ENCODE assay signal across 11 cellular contexts in genomic region chr12:68772714-68773113, GRCh38. TPM values are rescaled to one million over a fixed set of nuclear protein-coding genes. Genes with fewer than 3 reads are reported as not detected.
DNase-seq lines count a peak whose midpoint lies in the region; ATAC-seq and TF ChIP-seq lines count a peak whose summit lies in the region.
"Had no signal": no experiment of that assay in that cellular context is flagged by ENCODE, and none has a peak within 500 bp of the region (broad histone marks: within the 10 kb centered on the region; RNA-seq: fewer than 3 reads in every experiment).

No MANE protein-coding gene starts in this region.

- peak; percentile 92 for DNase-seq in NAMALWA (ENCODE audit: low spot score)
- peak; percentile 74 for DNase-seq in germinal center (ENCODE audit: low spot score)
- DNase-seq in colonic mucosa = no peak
- no peak for DNase-seq in G401 (ENCODE audit: low spot score)
- DNase-seq in ecto neural progenitor cell (ENCODE audit: low spot score) = no peak
- DNase-seq: left ventricle myocardium inferior, NCI-H2171 treated with DMSO at 0.1 percent for 48 hours had no signal

- in situ Hi-C loops in G401 (cut with HindIII; ENCODE audit: low sequenced_read_pairs) = no loop called here

- no peaks in the 10 kb centered on the region for H3K4me1 ChIP-seq in colonic mucosa
- H3K4me1 ChIP-seq: left ventricle myocardium inferior had no signal

- H3K4me3 ChIP-seq in GM08714 (ENCODE audit: low read length) (peak overlapping the region; percentile 32; the same call in 1 of the 2 replicates), colonic mucosa (no peak overlapping the region)
- H3K4me3 ChIP-seq: left ventricle myocardium inferior, thoracic aorta had no signal

- H3K27ac ChIP-seq in colonic mucosa = no peak overlapping the region
- H3K27ac ChIP-seq: left ventricle myocardium inferior, thoracic aorta had no signal

- no peak for TF ChIP-seq CTCF in colonic mucosa (IDR thresholded peaks at IDR 0.05)

- no peaks in the 10 kb centered on the region for H3K27me3 ChIP-seq in colonic mucosa

- H3K36me3 ChIP-seq in colonic mucosa = no peaks in the 10 kb centered on the region
- H3K36me3 ChIP-seq: left ventricle myocardium inferior, thoracic aorta had no signal

- no peak overlapping the region for H3K9ac ChIP-seq in colonic mucosa (ENCODE audit: low read depth in 2 of 2, low read length in 2 of 2)

- intact Hi-C loops in colonic mucosa (cut with DNase I) = no loop called here

- ATAC-seq in GM19397 (IDR thresholded peaks at IDR 0.05; ENCODE audit: unreplicated experiment) (peak; percentile 70), GM19452 (IDR thresholded peaks at IDR 0.05; ENCODE audit: unreplicated experiment) (no peak)

- H3K9me3 ChIP-seq in colonic mucosa = no peaks in the 10 kb centered on the region
- H3K9me3 ChIP-seq: left ventricle myocardium inferior, thoracic aorta had no signal

RNA-seq across cellular contexts. Expression of gene SLC35E3, which starts 26.7 kb away (rescaled TPM):
- 1 to 10 TPM; 6.8 to 7.1 TPM for total RNA-seq in colonic mucosa
- total RNA-seq in G401 (2014; rRNA removed; shearing (Covaris generic)) = 1.5 and 2.0 TPM in 2 replicates

RNA-seq across cellular contexts. Expression of gene MDM2, which starts 35.3 kb away (rescaled TPM):
- total RNA-seq in colonic mucosa = 100 to 1,000 TPM in 1 of 2 donors, 10 to 100 TPM in 1; 94.8 to 107 TPM
- 27.4 and 46.7 TPM in 2 replicates for total RNA-seq in G401 (2014; rRNA removed; shearing (Covaris generic))

Comparison
In these comparisons a context has a peak if more than half of its experiments do, and no peak if none do; other contexts are left out.
1. DNase-seq: peak in NAMALWA (single experiment) and germinal center (single experiment); none in colonic mucosa (single experiment), G401 (single experiment) and ecto neural progenitor cell (single experiment).